1 cellular context compared by ENCODE assay signal in genomic region chr2:190214434-190215194, GRCh38.
TF ChIP-seq lines count a peak whose summit lies in the region.

No MANE protein-coding gene starts in this region.

TF ChIP-seq in H1, 55 proteins besides CTCF, POLR2A, EP300 and RAD21:
- TF ChIP-seq TBP (IDR thresholded peaks at IDR 0.05; ENCODE audit: low read depth, low read length) (no peak), YY1 (IDR thresholded peaks at IDR 0.05; ENCODE audit: low read depth, low read length) (no peak), CHD1 (IDR thresholded peaks at IDR 0.05; ENCODE audit: low read depth, low read length) (no peak), SP4 (IDR thresholded peaks at IDR 0.05; ENCODE audit: low read length) (no peak), CHD2 (IDR thresholded peaks at IDR 0.05; ENCODE audit: low read length) (no peak), GTF2F1 (IDR thresholded peaks at IDR 0.05; ENCODE audit: borderline replicate concordance, low read depth, low read length) (no peak), KDM1A (IDR thresholded peaks at IDR 0.05; ENCODE audit: borderline replicate concordance, low read length) (no peak), POU5F1 (IDR thresholded peaks at IDR 0.05; ENCODE audit: low read depth, low read length) (no peak), SIRT6 (IDR thresholded peaks at IDR 0.05; ENCODE audit: low read length) (no peak), JUND (IDR thresholded peaks at IDR 0.05; ENCODE audit: low read length) (no peak), BCL11A (IDR thresholded peaks at IDR 0.05; ENCODE audit: low read depth in 2 of 2, low read length in 2 of 2) (no peak), RXRA (IDR thresholded peaks at IDR 0.05; ENCODE audit: insufficient read depth, low read depth, low read length) (no peak)
- TF ChIP-seq, protein P1, sequence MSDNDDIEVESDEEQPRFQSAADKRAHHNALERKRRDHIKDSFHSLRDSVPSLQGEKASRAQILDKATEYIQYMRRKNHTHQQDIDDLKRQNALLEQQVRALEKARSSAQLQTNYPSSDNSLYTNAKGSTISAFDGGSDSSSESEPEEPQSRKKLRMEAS (IDR thresholded peaks at IDR 0.05): no peak
- TF ChIP-seq, protein P2, sequence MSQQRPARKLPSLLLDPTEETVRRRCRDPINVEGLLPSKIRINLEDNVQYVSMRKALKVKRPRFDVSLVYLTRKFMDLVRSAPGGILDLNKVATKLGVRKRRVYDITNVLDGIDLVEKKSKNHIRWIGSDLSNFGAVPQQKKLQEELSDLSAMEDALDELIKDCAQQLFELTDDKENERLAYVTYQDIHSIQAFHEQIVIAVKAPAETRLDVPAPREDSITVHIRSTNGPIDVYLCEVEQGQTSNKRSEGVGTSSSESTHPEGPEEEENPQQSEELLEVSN (IDR thresholded peaks at IDR 0.05): no peak
- TF ChIP-seq, protein P3, sequence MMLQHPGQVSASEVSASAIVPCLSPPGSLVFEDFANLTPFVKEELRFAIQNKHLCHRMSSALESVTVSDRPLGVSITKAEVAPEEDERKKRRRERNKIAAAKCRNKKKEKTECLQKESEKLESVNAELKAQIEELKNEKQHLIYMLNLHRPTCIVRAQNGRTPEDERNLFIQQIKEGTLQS (IDR thresholded peaks at IDR 0.05; ENCODE audit: insufficient read depth, low read depth, low read length): no peak
